Comparison of ENCODE assay signal across 1 cellular context in genomic region chr16:87064731-87065720, GRCh38.
TF ChIP-seq lines count a peak whose summit lies in the region.

No MANE protein-coding gene starts in this region.

TF ChIP-seq in GM23338, 12 proteins besides CTCF, POLR2A, EP300 and RAD21 (continued from another document):
- no peak for TF ChIP-seq ZNF462 (CRISPR knock-in tag; IDR thresholded peaks at IDR 0.05)
- no peak for TF ChIP-seq NANOG (IDR thresholded peaks at IDR 0.05; ENCODE audit: borderline replicate concordance)
